ENCODE assay signal across 14 cellular contexts in the genomic region with DNA sequence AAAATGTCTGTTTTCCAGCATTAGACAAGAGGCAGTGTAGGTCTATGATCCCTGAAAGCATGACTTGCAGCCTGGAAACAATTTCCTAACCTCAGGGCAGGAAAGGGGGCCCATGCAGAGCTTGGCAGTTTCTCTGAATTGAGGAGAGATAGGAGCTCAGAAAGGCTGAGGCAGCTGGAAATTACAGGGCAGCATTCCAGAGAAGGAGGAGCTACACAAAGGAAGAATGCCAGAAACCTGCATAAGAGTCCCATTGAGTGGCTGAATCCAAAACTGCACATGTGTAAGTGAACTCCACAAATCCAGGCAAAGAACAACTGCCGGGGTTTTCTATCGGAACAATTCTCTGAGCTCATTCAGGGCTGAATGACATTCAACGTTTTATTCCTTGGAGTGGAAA.
A peak's percentile ranks its signal among the peaks of the same experiment; 100 is the strongest.
DNase-seq lines count a peak whose midpoint lies in the region; ATAC-seq and TF ChIP-seq lines count a peak whose summit lies in the region.
"Had no signal": no experiment of that assay in that cellular context is flagged by ENCODE, and none has a peak within 500 bp of the region (broad histone marks: within the 10 kb centered on the region; RNA-seq: fewer than 3 reads in every experiment).

No MANE protein-coding gene starts in this region.

- BruUV-seq in MCF 10A (replicated peaks; lab: Mats Ljungman, UMichigan) (no TSS peak), mammary epithelial cell (replicated peaks; lab: Mats Ljungman, UMichigan) (no TSS peak)

- ATAC-seq in GM21723 (IDR thresholded peaks at IDR 0.05; ENCODE audit: unreplicated experiment): no peak
- ATAC-seq: K562 had no signal

- DNase-seq in MCF 10A (ENCODE audit: unreplicated experiment) (peak; percentile 68), breast epithelium (ENCODE audit: low spot score in 2 of 2) (no peak), mammary epithelial cell (peak; percentile 33), kidney tubule cell (ENCODE audit: low spot score) (peak; percentile 57), superior temporal gyrus (ENCODE audit: extremely low spot score) (peak; percentile 88), AG08396 (ENCODE audit: low spot score) (no peak), HEK293T (ENCODE audit: extremely low spot score) (no peak)
- DNase-seq: activated CD4-positive, alpha-beta memory T cell treated with anti-CD3 and anti-CD28 coated beads, Interleukin-2, amount 10 ng/mL, durations not matched to agents 7 days and 5 days; cortex of kidney had no signal

- H3K9me3 Mint-ChIP-seq in MCF 10A (ENCODE audit: unreplicated experiment): peaks cover 12% of the 10 kb centered on the region
- H3K9me3 Mint-ChIP-seq: activated CD4-positive, alpha-beta memory T cell treated with anti-CD3 and anti-CD28 coated beads, Interleukin-2, amount 10 ng/mL, durations not matched to agents 7 days and 5 days had no signal

- no peaks in the 10 kb centered on the region for H3K36me3 ChIP-seq in breast epithelium
- H3K36me3 ChIP-seq in mammary epithelial cell (ENCODE audit: insufficient read depth, low read length): no peaks in the 10 kb centered on the region
- H3K36me3 ChIP-seq: uterus had no signal

- H3K27me3 Mint-ChIP-seq in MCF 10A (ENCODE audit: insufficient read depth, unreplicated experiment): no peaks in the 10 kb centered on the region
- H3K27me3 Mint-ChIP-seq: B cell had no signal

- H3K4me3 ChIP-seq in breast epithelium: no peak overlapping the region
- no peak overlapping the region for H3K4me3 ChIP-seq in mammary epithelial cell (replicated peaks in 1 of 3; ENCODE audit: insufficient read depth in 1 of 3, low read depth in 2 of 3, low read length in 3 of 3)
- H3K4me3 ChIP-seq: K562, uterus had no signal

- H2AFZ ChIP-seq in mammary epithelial cell (ENCODE audit: low read depth, low read length): no peak overlapping the region

- dilution Hi-C loops in mammary epithelial cell (cut with HindIII; ENCODE audit: low sequenced_read_pairs): no loop called here

- no peaks in the 10 kb centered on the region for H4K20me1 ChIP-seq in mammary epithelial cell (ENCODE audit: insufficient read depth, low read length)

- H3K27ac Mint-ChIP-seq in MCF 10A (ENCODE audit: low read depth, unreplicated experiment): no peak overlapping the region
- H3K27ac Mint-ChIP-seq: activated CD4-positive, alpha-beta memory T cell treated with anti-CD3 and anti-CD28 coated beads, Interleukin-2, amount 10 ng/mL, durations not matched to agents 7 days and 5 days; B cell had no signal

- H3K4me2 ChIP-seq in mammary epithelial cell (ENCODE audit: insufficient read depth, low read depth, low read length): no peak overlapping the region

- TF ChIP-seq POLR2A in breast epithelium (IDR thresholded peaks at IDR 0.05): no peak

- H3K27me3 ChIP-seq in breast epithelium (no peaks in the 10 kb centered on the region), mammary epithelial cell (ENCODE audit: insufficient read depth, low read length) (no peaks in the 10 kb centered on the region)
- H3K27me3 ChIP-seq: uterus had no signal

- H3K9ac ChIP-seq in mammary epithelial cell (ENCODE audit: insufficient read depth, low read length): no peak overlapping the region

- intact Hi-C loops in MCF 10A (cut with micrococcal nuclease) (no loop called here), breast epithelium (cut with DNase I; ENCODE audit: low total_unique reads) (no loop called here), mammary epithelial cell (cut with micrococcal nuclease) (no loop called here)

- H3K4me1 ChIP-seq in breast epithelium (no peaks in the 10 kb centered on the region), mammary epithelial cell (ENCODE audit: insufficient read depth, low read length) (no peaks in the 10 kb centered on the region)

- H3K4me1 Mint-ChIP-seq in MCF 10A (ENCODE audit: insufficient read depth, unreplicated experiment): no peaks in the 10 kb centered on the region
- H3K4me1 Mint-ChIP-seq: activated CD4-positive, alpha-beta memory T cell treated with anti-CD3 and anti-CD28 coated beads, Interleukin-2, amount 10 ng/mL, durations not matched to agents 7 days and 5 days had no signal

- no peak overlapping the region for H3K4me3 Mint-ChIP-seq in MCF 10A (ENCODE audit: unreplicated experiment)
- H3K4me3 Mint-ChIP-seq: activated CD4-positive, alpha-beta memory T cell treated with anti-CD3 and anti-CD28 coated beads, Interleukin-2, amount 10 ng/mL, durations not matched to agents 7 days and 5 days; B cell had no signal

- TF ChIP-seq CTCF in MCF 10A (IDR thresholded peaks at IDR 0.05; ENCODE audit: unreplicated experiment): no peak
- no peak for TF ChIP-seq CTCF in breast epithelium (IDR thresholded peaks at IDR 0.05)
- no peak for TF ChIP-seq CTCF in mammary epithelial cell (conservative IDR thresholded peaks at IDR 0.05 in 1 of 2, IDR thresholded peaks at IDR 0.05 in 1 of 2; ENCODE audit: extremely low read depth in 1 of 2, insufficient read depth in 1 of 2, low read depth in 1 of 2, low read length in 2 of 2)

- H3K79me2 ChIP-seq in mammary epithelial cell (ENCODE audit: insufficient read depth, low read length): no peaks in the 10 kb centered on the region

- H3K9me3 ChIP-seq in breast epithelium (peaks cover 0 to 5% of the 10 kb centered on the region in 2 donors), mammary epithelial cell (replicated peaks; ENCODE audit: insufficient read depth, low read length) (peaks cover 2% of the 10 kb centered on the region)

- POLR2A ChIA-PET in MCF 10A (lab: Yijun Ruan, JAX): interaction anchor here (0.6 kb wide), 1 partner anchor 19 kb away, joined by 3 read pairs; no protein-coding TSS in a partner anchor
- POLR2A ChIA-PET in HEK293T (lab: Yijun Ruan, JAX): no interaction called here

- CTCF ChIA-PET in MCF 10A (lab: Yijun Ruan, JAX): interaction anchor here (0.6 to 1.0 kb wide), 4 partner anchors 19 to 364 kb away, joined by 3 read pairs; no protein-coding TSS in a partner anchor
- CTCF ChIA-PET in mammary epithelial cell (lab: Charles Lee; ENCODE audit: low non-redundant PET): no interaction called here
- CTCF ChIA-PET in HEK293T (lab: Yijun Ruan, JAX): no interaction called here

- H3K27ac ChIP-seq in breast epithelium (no peak overlapping the region), mammary epithelial cell (ENCODE audit: insufficient read depth, low read depth, low read length) (no peak overlapping the region)
- H3K27ac ChIP-seq: RWPE1, uterus had no signal

- WGBS in mammary epithelial cell (ENCODE audit: low coverage, missing lambda C conversion rate): 29% methylated on average over 3 of the region's 3 CpGs

- H3K36me3 Mint-ChIP-seq in MCF 10A (ENCODE audit: insufficient read depth, unreplicated experiment): no peaks in the 10 kb centered on the region

- in situ Hi-C loops in mammary epithelial cell (cut with MboI; ENCODE audit: low sequenced_read_pairs in 2 of 2): no loop called here

TF ChIP-seq in HEK293T, 16 proteins besides CTCF, POLR2A, EP300 and RAD21:
- TF ChIP-seq ELF4 (IDR thresholded peaks at IDR 0.05): no peak
- TF ChIP-seq L3MBTL2 (conservative IDR thresholded peaks at IDR 0.05): no peak
- no peak for TF ChIP-seq TARDBP (IDR thresholded peaks at IDR 0.05)

Comparison
In these comparisons a context has a peak if more than half of its experiments do, and no peak if none do; other contexts are left out.
1. DNase-seq: peak in MCF 10A (single experiment), mammary epithelial cell (single experiment), kidney tubule cell (single experiment) and superior temporal gyrus (single experiment); none in breast epithelium (0 of 2), AG08396 (single experiment) and HEK293T (single experiment).